1 cellular context compared by ENCODE assay signal in genomic region chr22:38469306-38469781, GRCh38.
TF ChIP-seq lines count a peak whose summit lies in the region.

No MANE protein-coding gene starts in this region.

TF ChIP-seq in HCT116, 20 proteins besides CTCF, POLR2A, EP300 and RAD21:
- TF ChIP-seq SP1 (IDR thresholded peaks at IDR 0.05; ENCODE audit: low read depth) (no peak), CEBPB (IDR thresholded peaks at IDR 0.05; ENCODE audit: low read depth) (no peak), SRF (IDR thresholded peaks at IDR 0.05; ENCODE audit: low read depth) (no peak), REST (IDR thresholded peaks at IDR 0.05; ENCODE audit: low read depth) (no peak), SIN3A (IDR thresholded peaks at IDR 0.05; ENCODE audit: low read depth) (no peak), ELF1 (IDR thresholded peaks at IDR 0.05; ENCODE audit: borderline replicate concordance, low read depth) (no peak), ZFX (IDR thresholded peaks at IDR 0.05) (no peak), TCF7L2 (IDR thresholded peaks at IDR 0.05; ENCODE audit: borderline replicate concordance, extremely low read depth, insufficient read depth, insufficient read length) (no peak)
